Comparison of ENCODE assay signal across 18 cellular contexts in genomic region chr16:57814896-57815295, GRCh38. TPM values are rescaled to one million over a fixed set of nuclear protein-coding genes. Genes with fewer than 3 reads are reported as not detected.
DNase-seq lines count a peak whose midpoint lies in the region; ATAC-seq, FAIRE-seq and TF ChIP-seq lines count a peak whose summit lies in the region.
"Had no signal": no experiment of that assay in that cellular context is flagged by ENCODE, and none has a peak within 500 bp of the region (broad histone marks: within the 10 kb centered on the region; RNA-seq: fewer than 3 reads in every experiment).

No MANE protein-coding gene starts in this region.

- no peaks in the 10 kb centered on the region for H3K79me2 ChIP-seq in MM.1S (ENCODE audit: low read length)

- intact Hi-C loops in lower leg skin (cut with DNase I; ENCODE audit: low total_unique reads) = no loop called here
- intact Hi-C loops in CD8-positive, alpha-beta T cell (cut with DNase I, micrococcal nuclease) = loop anchor here in 1 of 2 experiments (5.0 kb wide), 1 partner anchor 78 kb away; the partner anchor contains the start of gene KATNB1

- H4K20me1 ChIP-seq in MM.1S (ENCODE audit: insufficient read depth, low read length) = no peaks in the 10 kb centered on the region

- no peaks in the 10 kb centered on the region for H3K9me3 ChIP-seq in A549
- H3K9me3 ChIP-seq in MM.1S (replicated peaks; ENCODE audit: insufficient read depth, low read length) = no peaks in the 10 kb centered on the region
- H3K9me3 ChIP-seq in CD8-positive, alpha-beta T cell (ENCODE audit: low read length) = no peaks in the 10 kb centered on the region

- no peaks in the 10 kb centered on the region for H3K36me3 ChIP-seq in MM.1S (replicated peaks; ENCODE audit: insufficient read depth, low read length)
- H3K36me3 ChIP-seq in CD8-positive, alpha-beta T cell (ENCODE audit: insufficient read depth, low read length) = no peaks in the 10 kb centered on the region

- no peak for FAIRE-seq in A549 (lab: Jason Lieb, UNC)
- FAIRE-seq: D721Med had no signal

- POLR2A ChIA-PET in A549 (lab: Yijun Ruan, JAX) = interaction anchor here (0.7 kb wide), 2 partner anchors 78 to 256 kb away, joined by 3 to 4 read pairs; no protein-coding TSS in a partner anchor
- POLR2A ChIA-PET in CD8-positive, alpha-beta T cell (lab: Charles Lee) = no interaction called here

- H3K9me2 ChIP-seq in MM.1S (replicated peaks; ENCODE audit: insufficient read depth, low read length) = no peaks in the 10 kb centered on the region

- TF ChIP-seq CTCF in A549 (IDR thresholded peaks at IDR 0.05) (no peak), MM.1S (IDR thresholded peaks at IDR 0.05; ENCODE audit: low read length) (no peak), osteocyte (IDR thresholded peaks at IDR 0.05) (no peak), lower leg skin (IDR thresholded peaks at IDR 0.05) (no peak)
- TF ChIP-seq CTCF in CD8-positive, alpha-beta T cell (IDR thresholded peaks at IDR 0.05) = no peak

- no peak overlapping the region for H2AFZ ChIP-seq in MM.1S (ENCODE audit: low read length)
- H2AFZ ChIP-seq: PC-9 had no signal

- no peaks in the 10 kb centered on the region for H3K9me3 Mint-ChIP-seq in osteocyte (ENCODE audit: unreplicated experiment)
- no peaks in the 10 kb centered on the region for H3K9me3 Mint-ChIP-seq in CD8-positive, alpha-beta T cell
- H3K9me3 Mint-ChIP-seq: HFFc6 had no signal

- H3K4me1 Mint-ChIP-seq in osteocyte (ENCODE audit: unreplicated experiment) = peaks cover 53% of the 10 kb centered on the region
- peaks cover 13% of the 10 kb centered on the region for H3K4me1 Mint-ChIP-seq in CD8-positive, alpha-beta T cell (ENCODE audit: low read depth)

- no peak overlapping the region for H3K4me3 Mint-ChIP-seq in osteocyte (ENCODE audit: unreplicated experiment)
- H3K4me3 Mint-ChIP-seq in CD8-positive, alpha-beta T cell = no peak overlapping the region
- H3K4me3 Mint-ChIP-seq: HFFc6 had no signal

- H3K4me2 ChIP-seq in A549 (peak overlapping the region; percentile 42; the same call in 1 of the 3 replicates), MM.1S (ENCODE audit: low read depth, low read length) (no peak overlapping the region)

- peak overlapping the region; percentile 77 to 97 for H3K27ac ChIP-seq in A549
- H3K27ac ChIP-seq in MM.1S (ENCODE audit: low read length) = peak overlapping the region; percentile 91; the same call in 1 of the 2 replicates
- H3K27ac ChIP-seq in epithelial cell of prostate = peak overlapping the region; percentile 87
- H3K27ac ChIP-seq in CD8-positive, alpha-beta T cell (ENCODE audit: low read depth, low read length) = no peak overlapping the region
- H3K27ac ChIP-seq: C4-2B had no signal

- TF ChIP-seq EP300 in A549 (IDR thresholded peaks at IDR 0.05) = no peak

- peak overlapping the region; percentile 91 for H3K27ac Mint-ChIP-seq in osteocyte (ENCODE audit: unreplicated experiment)
- H3K27ac Mint-ChIP-seq in CD8-positive, alpha-beta T cell = no peak overlapping the region
- H3K27ac Mint-ChIP-seq: HFFc6 had no signal

- no peak for TF ChIP-seq RAD21 in A549 (conservative IDR thresholded peaks at IDR 0.05 in 1 of 2, IDR thresholded peaks at IDR 0.05 in 1 of 2)

- no peaks in the 10 kb centered on the region for H3K27me3 ChIP-seq in MM.1S (replicated peaks; ENCODE audit: insufficient read depth, low read length)
- H3K27me3 ChIP-seq in CD8-positive, alpha-beta T cell (ENCODE audit: insufficient read depth, low read length) = no peaks in the 10 kb centered on the region

- TF ChIP-seq POLR2A in A549 (IDR thresholded peaks at IDR 0.05; ENCODE audit: low read length) = no peak
- no peak for TF ChIP-seq POLR2A in lower leg skin (IDR thresholded peaks at IDR 0.05)

- no peak overlapping the region for H3K9ac ChIP-seq in MM.1S (ENCODE audit: low read length)

- H3K36me3 Mint-ChIP-seq in osteocyte (ENCODE audit: unreplicated experiment) = no peaks in the 10 kb centered on the region
- no peaks in the 10 kb centered on the region for H3K36me3 Mint-ChIP-seq in CD8-positive, alpha-beta T cell

- ATAC-seq in A549 = no peak
- no peak for ATAC-seq in CD8-positive, alpha-beta T cell

- no peaks in the 10 kb centered on the region for H3K27me3 Mint-ChIP-seq in osteocyte (ENCODE audit: unreplicated experiment)
- H3K27me3 Mint-ChIP-seq in CD8-positive, alpha-beta T cell (ENCODE audit: low read depth) = peaks cover 4% of the 10 kb centered on the region

- H3K4me3 ChIP-seq in A549 = no peak overlapping the region
- no peak overlapping the region for H3K4me3 ChIP-seq in MM.1S (ENCODE audit: low read length)
- H3K4me3 ChIP-seq in lower leg skin (ENCODE audit: low read depth, poor library complexity, severe bottlenecking) = no peak overlapping the region
- H3K4me3 ChIP-seq in CD8-positive, alpha-beta T cell (ENCODE audit: low read depth, low read length) = no peak overlapping the region
- H3K4me3 ChIP-seq: PC-9 had no signal

- peaks cover 76% of the 10 kb centered on the region for H3K4me1 ChIP-seq in A549
- peaks cover 38% of the 10 kb centered on the region for H3K4me1 ChIP-seq in MM.1S (ENCODE audit: low read length)
- H3K4me1 ChIP-seq in CD8-positive, alpha-beta T cell (ENCODE audit: insufficient read depth, low read length) = peaks cover 10% of the 10 kb centered on the region

- DNase-seq in A549 (ENCODE audit: low read depth in 1 of 2, low spot score in 1 of 2) (no peak), MM.1S (peak; percentile 15), epithelial cell of prostate (ENCODE audit: low read depth, low spot score) (no peak), osteocyte (ENCODE audit: extremely low spot score, unreplicated experiment) (no peak), anterior cingulate cortex (lab: John Stamatoyannopoulos, UW) (no peak), lower leg skin (ENCODE audit: low spot score in 2 of 2) (no peak), SW 1271 (lab: John Stamatoyannopoulos, UW) (no peak)
- DNase-seq in CD8-positive, alpha-beta T cell = no peak
- DNase-seq: GF-D8, HFFc6, NCI-H1930, NCI-H2171, NCI-H446 treated with DMSO at 0.1 percent for 48 hours, NCI-H774, PC-9, SHP77 had no signal

- peaks cover 31% of the 10 kb centered on the region for H3F3A ChIP-seq in MM.1S (ENCODE audit: insufficient read depth, low read length)

- CTCF ChIA-PET in A549 (lab: Yijun Ruan, JAX) = interaction anchor here (1.1 kb wide), 1 partner anchor 57 kb away, joined by 3 read pairs; no protein-coding TSS in a partner anchor
- CTCF ChIA-PET in CD8-positive, alpha-beta T cell (lab: Charles Lee) = no interaction called here

- WGBS in A549 (ENCODE audit: missing lambda C conversion rate) = 91% methylated on average over 3 of the region's 3 CpGs
- 44 to 71% methylated on average over 3 of the region's 3 CpGs for WGBS in lower leg skin, 2 donors

TF ChIP-seq in A549, 52 proteins besides CTCF, POLR2A, EP300 and RAD21:
- 0 out of 5 replicates have a peak, but pooled peaks of 1 of the 2 experiments have one; percentile 19 for TF ChIP-seq JUN (IDR thresholded peaks at IDR 0.05)
- TF ChIP-seq ELK1 (IDR thresholded peaks at IDR 0.05; ENCODE audit: low read depth, low read length) = no peak
TF ChIP-seq in A549: peak in this region for 1.

RNA-seq across cellular contexts. Expression of gene KIFC3, which starts 12.6 kb away (rescaled TPM):
- polyA plus RNA-seq in A549 (2011; rRNA removed) (127 and 128 TPM in 2 replicates), A549 (2017; fragmentation: RNase III; extraction: RNeasy Plus Mini Kit Qiagen cat#74134 plus additional on column Dnase treatment) (171 to 180 TPM (median 178 TPM) in 3 replicates)
- polyA plus RNA-seq in A549 (2012; cell fraction: cytosol; rRNA removed) = 236 and 291 TPM in 2 replicates
- polyA plus RNA-seq in A549 (2012; cell fraction: nucleus; rRNA removed) = 781 and 955 TPM in 2 replicates
- 225 and 333 TPM in 2 replicates for polyA minus RNA-seq in A549 (2011; rRNA and poly(A)+ RNA removed)
- total RNA-seq in osteocyte (191 and 196 TPM in 2 replicates), lower leg skin (100 to 1,000 TPM; 116 to 206 (median 164) TPM)
- 1 to 10 TPM in 1 of 2 experiments, under 1 TPM in 1; 0.36 to 1.1 TPM for total RNA-seq in CD8-positive, alpha-beta T cell

Comparison
In these comparisons a context has a peak if more than half of its experiments do, and no peak if none do; other contexts are left out.
1. RNA of gene KIFC3, which starts 12.6 kb away (total RNA-seq): 191 to 196 TPM in osteocyte and 116 to 206 TPM in lower leg skin; 0.36 to 1.1 TPM in CD8-positive, alpha-beta T cell; every median in the first group is over 10 times any median in the second.